In genomic region chr6:11759995-11760394, GRCh38 we compare ENCODE assay signal across 26 cellular contexts. TPM values are rescaled to one million over a fixed set of nuclear protein-coding genes. Genes with fewer than 3 reads are reported as not detected.
"Had no signal": no experiment of that assay in that cellular context is flagged by ENCODE, and none has a peak within 500 bp of the region (broad histone marks: within the 10 kb centered on the region; RNA-seq: fewer than 3 reads in every experiment).

No MANE protein-coding gene starts in this region.

- H3K4me1 ChIP-seq: psoas muscle had no signal

- H3K36me3 ChIP-seq: spleen, vagina had no signal

- H3K27ac Mint-ChIP-seq: activated CD8-positive, alpha-beta T cell treated with anti-CD3 and anti-CD28 coated beads for 36 hours; activated naive CD4-positive, alpha-beta T cell treated with anti-CD3 and anti-CD28 coated beads, Interleukin-2, amount 50 U/mL, for 24 hours; activated naive CD8-positive, alpha-beta T cell treated with anti-CD3 and anti-CD28 coated beads, Interleukin-2, amount 50 U/mL, for 24 hours; activated T-helper 2 cell treated with anti-CD3 and anti-CD28 coated beads, Interferon-gamma antibody, Interleukin-2, Interleukin-4, amounts not matched to agents 10 μg/mL and 5 μg/mL and 100 μg/mL, durations not matched to agents 14 hours and 24 hours and 36 hours; nephron; stimulated activated effector memory CD8-positive, alpha-beta T cell treated with anti-CD3 and anti-CD28 coated beads, Interleukin-12 subunit alpha, Interleukin-12 subunit beta, amount 100 ng/mL, for 72 hours; stimulated activated naive CD8-positive, alpha-beta T cell treated with anti-CD3 and anti-CD28 coated beads, Interleukin-15, Interleukin-2, amounts not matched to agents 100 ng/mL and 50 ng/mL, for 24 hours; T-helper 17 cell; type B pancreatic cell; WTC11 had no signal

- H3K36me3 Mint-ChIP-seq: activated naive CD4-positive, alpha-beta T cell treated with anti-CD3 and anti-CD28 coated beads, Interleukin-2, amount 50 U/mL, for 24 hours; type B pancreatic cell had no signal

- H3K27ac ChIP-seq: dorsolateral prefrontal cortex, psoas muscle, spleen, vagina had no signal

- H3K4me3 Mint-ChIP-seq: activated CD8-positive, alpha-beta T cell treated with anti-CD3 and anti-CD28 coated beads for 36 hours; activated naive CD4-positive, alpha-beta T cell treated with anti-CD3 and anti-CD28 coated beads, Interleukin-2, amount 50 U/mL, for 24 hours; activated naive CD8-positive, alpha-beta T cell treated with anti-CD3 and anti-CD28 coated beads, Interleukin-2, amount 50 U/mL, for 24 hours; nephron; stimulated activated effector memory CD8-positive, alpha-beta T cell treated with anti-CD3 and anti-CD28 coated beads, Interleukin-12 subunit alpha, Interleukin-12 subunit beta, amount 100 ng/mL, for 72 hours; stimulated activated naive CD8-positive, alpha-beta T cell treated with anti-CD3 and anti-CD28 coated beads, Interleukin-15, Interleukin-2, amounts not matched to agents 100 ng/mL and 50 ng/mL, for 24 hours; T-helper 17 cell; type B pancreatic cell; WTC11 had no signal

- H3K27me3 ChIP-seq: dorsolateral prefrontal cortex, spleen, vagina had no signal

- H3K9me3 Mint-ChIP-seq: activated naive CD4-positive, alpha-beta T cell treated with anti-CD3 and anti-CD28 coated beads, Interleukin-2, amount 50 U/mL, for 24 hours; type B pancreatic cell had no signal

- ATAC-seq: activated CD8-positive, alpha-beta T cell treated with anti-CD3 and anti-CD28 coated beads for 36 hours; activated naive CD8-positive, alpha-beta T cell treated with anti-CD3 and anti-CD28 coated beads, Interleukin-2, amount 50 U/mL, for 24 hours; psoas muscle; stimulated activated effector memory CD8-positive, alpha-beta T cell treated with anti-CD3 and anti-CD28 coated beads, Interleukin-12 subunit alpha, Interleukin-12 subunit beta, amount 100 ng/mL, for 72 hours; T-helper 17 cell; WTC11 had no signal

- DNase-seq: activated CD4-positive, alpha-beta T cell treated with anti-CD3 and anti-CD28 coated beads for 1 hour; activated CD4-positive, alpha-beta T cell treated with anti-CD3 and anti-CD28 coated beads, Interleukin-2, amount 50 U/mL, for 1 hour; activated CD8-positive, alpha-beta T cell treated with anti-CD3 and anti-CD28 coated beads for 36 hours; activated naive CD8-positive, alpha-beta T cell treated with anti-CD3 and anti-CD28 coated beads, Interleukin-2, amount 50 U/mL, for 24 hours; activated T-cell treated with anti-CD3 and anti-CD28 coated beads, Interleukin-2, amount 50 U/mL, for 48 hours; dorsolateral prefrontal cortex; effector memory CD4-positive, alpha-beta T cell; glutamatergic neuron; left cardiac atrium; psoas muscle; SK-N-SH; spleen; stimulated activated CD4-positive, alpha-beta T cell treated with anti-CD3 and anti-CD28 coated beads, Interleukin-4, amount 100 ng/mL, for 1 hour; substantia nigra; T-helper 17 cell; T1000 had no signal

- H3K4me3 ChIP-seq: dorsolateral prefrontal cortex, lung, psoas muscle, spleen, vagina had no signal

- H3K9me3 ChIP-seq: psoas muscle, SK-N-SH, vagina had no signal

- H3K27me3 Mint-ChIP-seq: activated CD8-positive, alpha-beta T cell treated with anti-CD3 and anti-CD28 coated beads for 36 hours; activated naive CD4-positive, alpha-beta T cell treated with anti-CD3 and anti-CD28 coated beads, Interleukin-2, amount 50 U/mL, for 24 hours; activated naive CD8-positive, alpha-beta T cell treated with anti-CD3 and anti-CD28 coated beads, Interleukin-2, amount 50 U/mL, for 24 hours; stimulated activated naive CD8-positive, alpha-beta T cell treated with anti-CD3 and anti-CD28 coated beads, Interleukin-15, Interleukin-2, amounts not matched to agents 100 ng/mL and 50 ng/mL, for 24 hours; type B pancreatic cell had no signal

RNA-seq across cellular contexts. Expression of gene ADTRP, which starts 18.6 kb away (rescaled TPM):
- total RNA-seq: osteocyte, psoas muscle, vagina had no signal
